ENCODE assay signal across 8 cellular contexts in the genomic region with DNA sequence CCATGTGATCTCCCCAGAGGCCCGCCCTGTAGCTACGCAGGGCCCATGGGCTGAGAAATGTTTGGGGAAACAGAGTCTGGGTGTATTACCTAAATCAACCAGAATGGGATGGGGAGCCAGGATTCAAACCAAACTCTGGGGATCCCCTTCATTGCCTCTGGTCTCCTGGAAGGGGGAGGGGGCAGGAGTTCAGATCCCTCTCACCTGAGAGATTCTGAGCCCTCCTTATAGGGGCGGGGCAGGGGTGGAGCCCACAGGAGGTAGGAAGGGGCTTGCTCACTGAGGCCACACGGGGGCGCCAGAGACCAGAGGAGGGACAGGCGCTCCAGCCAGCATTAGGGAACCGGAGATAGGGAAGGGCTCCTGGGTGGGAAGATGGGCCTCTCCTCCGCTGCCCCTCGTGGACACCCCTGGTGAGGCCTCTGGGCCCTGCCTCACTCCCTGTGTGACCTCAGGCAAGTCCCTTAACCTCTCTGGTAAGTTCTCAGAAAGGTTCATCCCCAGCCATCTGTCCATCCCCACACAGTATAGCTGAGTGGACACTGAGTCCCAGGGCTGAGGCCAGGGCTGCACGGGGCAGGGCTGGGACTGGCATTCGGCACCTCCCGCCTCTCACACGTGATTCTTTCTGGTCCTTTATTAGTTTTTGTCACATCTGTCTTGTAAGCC. TPM values are rescaled to one million over a fixed set of nuclear protein-coding genes. Genes with fewer than 3 reads are reported as not detected.
DNase-seq lines count a peak whose midpoint lies in the region; ATAC-seq lines count a peak whose summit lies in the region.

No MANE protein-coding gene starts in this region.

- H3K4me2 ChIP-seq in BLaER1 treated with 17β-estradiol and CSF1 and Interleukin-3, amounts not matched to agents 10 nM and 100 nM: peak overlapping the region in 10 of 11 experiments; percentile 7 to 98 (median 51); a peak in 13 of 22 replicates

- ATAC-seq in HG02678 (IDR thresholded peaks at IDR 0.05; ENCODE audit: unreplicated experiment) (peak; percentile 34), HG02623 (IDR thresholded peaks at IDR 0.05; ENCODE audit: unreplicated experiment) (no peak)
- peak; percentile 75 for ATAC-seq in activated CD4-positive, alpha-beta T cell treated with anti-CD3 and anti-CD28 coated beads for 36 hours
- ATAC-seq in central memory CD8-positive, alpha-beta T cell (replicated peaks; ENCODE audit: extremely low read depth, poor library complexity, severe bottlenecking): peak; percentile 66

- no peak overlapping the region for H3K4me3 Mint-ChIP-seq in activated CD4-positive, alpha-beta T cell treated with anti-CD3 and anti-CD28 coated beads for 36 hours
- peak overlapping the region; percentile 19 for H3K4me3 Mint-ChIP-seq in central memory CD8-positive, alpha-beta T cell

- H4K20me1 ChIP-seq in BLaER1 treated with 17β-estradiol and CSF1 and Interleukin-3, amounts not matched to agents 10 nM and 100 nM: peaks cover 4 to 25% (median 13%) of the 10 kb centered on the region in 11 experiments; a peak in 16 of 22 replicates

- no peaks in the 10 kb centered on the region for H3K9me3 Mint-ChIP-seq in activated CD4-positive, alpha-beta T cell treated with anti-CD3 and anti-CD28 coated beads for 36 hours (ENCODE audit: low read depth)
- no peaks in the 10 kb centered on the region for H3K9me3 Mint-ChIP-seq in central memory CD8-positive, alpha-beta T cell

- no peaks in the 10 kb centered on the region for H3K9me3 ChIP-seq in BLaER1 treated with 17β-estradiol and CSF1 and Interleukin-3, amounts not matched to agents 10 nM and 100 nM (replicated peaks in 1 of 11)

- peaks cover 0 to 5% (median under 1%) of the 10 kb centered on the region in 11 experiments; a peak in 2 of 22 replicates for H3K36me3 ChIP-seq in BLaER1 treated with 17β-estradiol and CSF1 and Interleukin-3, amounts not matched to agents 10 nM and 100 nM

- peaks cover 62 to 84% (median 79%) of the 10 kb centered on the region in 10 experiments for H3K4me1 ChIP-seq in BLaER1 treated with 17β-estradiol and CSF1 and Interleukin-3, amounts not matched to agents 10 nM and 100 nM

- intact Hi-C loops in activated CD4-positive, alpha-beta T cell treated with anti-CD3 and anti-CD28 coated beads for 36 hours (cut with DNase I, micrococcal nuclease): loop anchor here (1.0 to 5.0 kb wide), 10 partner anchors 14 to 270 kb away; a partner anchor contains a TSS

- POLR2A ChIA-PET in activated CD4-positive, alpha-beta T cell treated with anti-CD3 and anti-CD28 coated beads for 36 hours (lab: Charles Lee): interaction anchor here (1.2 to 3.6 kb wide), 5 partner anchors 13 to 31 kb away, joined by 3 to 16 read pairs (median 7); a partner anchor contains a TSS

- no peak overlapping the region for H3K27ac Mint-ChIP-seq in activated CD4-positive, alpha-beta T cell treated with anti-CD3 and anti-CD28 coated beads for 36 hours
- H3K27ac Mint-ChIP-seq in central memory CD8-positive, alpha-beta T cell (ENCODE audit: low read depth): no peak overlapping the region

- H3K27me3 Mint-ChIP-seq in activated CD4-positive, alpha-beta T cell treated with anti-CD3 and anti-CD28 coated beads for 36 hours: no peaks in the 10 kb centered on the region
- no peaks in the 10 kb centered on the region for H3K27me3 Mint-ChIP-seq in central memory CD8-positive, alpha-beta T cell

- CTCF ChIA-PET in activated CD4-positive, alpha-beta T cell treated with anti-CD3 and anti-CD28 coated beads for 36 hours (lab: Charles Lee): interaction anchor here (0.6 to 15.7 kb wide), 20 partner anchors 10 to 542 kb away, joined by 3 to 377 read pairs (median 5); a partner anchor contains a TSS

- no peaks in the 10 kb centered on the region for H3K36me3 Mint-ChIP-seq in activated CD4-positive, alpha-beta T cell treated with anti-CD3 and anti-CD28 coated beads for 36 hours (ENCODE audit: low read depth)
- peaks cover 6% of the 10 kb centered on the region for H3K36me3 Mint-ChIP-seq in central memory CD8-positive, alpha-beta T cell (ENCODE audit: insufficient read depth)

- H3K27me3 ChIP-seq in BLaER1 treated with 17β-estradiol and CSF1 and Interleukin-3, amounts not matched to agents 10 nM and 100 nM: peaks cover 0 to 19% (median 8%) of the 10 kb centered on the region in 11 experiments; a peak in 14 of 22 replicates

- H3K27ac ChIP-seq in BLaER1 treated with 17β-estradiol and CSF1 and Interleukin-3, amounts not matched to agents 10 nM and 100 nM: no peak overlapping the region

- H3K4me1 Mint-ChIP-seq in activated CD4-positive, alpha-beta T cell treated with anti-CD3 and anti-CD28 coated beads for 36 hours: peaks cover 54% of the 10 kb centered on the region
- peaks cover 61% of the 10 kb centered on the region for H3K4me1 Mint-ChIP-seq in central memory CD8-positive, alpha-beta T cell

- no peak overlapping the region for H3K9ac ChIP-seq in BLaER1 treated with 17β-estradiol and CSF1 and Interleukin-3, amounts not matched to agents 10 nM and 100 nM

- DNase-seq in NCI-H524 (lab: John Stamatoyannopoulos, UW) (peak; percentile 87), kidney tubule cell (ENCODE audit: low spot score) (peak; percentile 92)
- peak; percentile 96 for DNase-seq in activated CD4-positive, alpha-beta T cell treated with anti-CD3 and anti-CD28 coated beads for 36 hours
- DNase-seq in central memory CD8-positive, alpha-beta T cell (ENCODE audit: low spot score in 2 of 2): peak; percentile 80 to 90
- peak; percentile 90 for DNase-seq in stimulated activated CD4-positive, alpha-beta T cell treated with anti-CD3 and anti-CD28 coated beads, Interleukin-1b, Interleukin-23, amount 100 ng/mL, for 48 hours

- no peak overlapping the region for H3K4me3 ChIP-seq in BLaER1 treated with 17β-estradiol and CSF1 and Interleukin-3, amounts not matched to agents 10 nM and 100 nM

RNA-seq across cellular contexts. Expression of a gene that starts 2.7 kb away (rescaled TPM):
- total RNA-seq in activated CD4-positive, alpha-beta T cell treated with anti-CD3 and anti-CD28 coated beads for 36 hours: under 1 TPM; 0.28 to 0.39 TPM

RNA-seq across cellular contexts. Expression of a gene that starts 31.3 kb away (rescaled TPM):
- total RNA-seq in activated CD4-positive, alpha-beta T cell treated with anti-CD3 and anti-CD28 coated beads for 36 hours: 10 to 100 TPM; 71.0 to 73.6 TPM

RNA-seq across cellular contexts. Expression of a gene that starts 36.8 kb away (rescaled TPM):
- 10 to 100 TPM; 34.8 to 38.5 TPM for total RNA-seq in activated CD4-positive, alpha-beta T cell treated with anti-CD3 and anti-CD28 coated beads for 36 hours

RNA-seq across cellular contexts. Expression of a gene that starts 44.1 kb away (rescaled TPM):
- total RNA-seq in activated CD4-positive, alpha-beta T cell treated with anti-CD3 and anti-CD28 coated beads for 36 hours: 10 to 100 TPM; 54.0 to 57.3 TPM
